In genomic region chr21:14453964-14454641, GRCh38 we compare ENCODE assay signal across 11 cellular contexts.
DNase-seq lines count a peak whose midpoint lies in the region; ATAC-seq and TF ChIP-seq lines count a peak whose summit lies in the region.
"Had no signal": no experiment of that assay in that cellular context is flagged by ENCODE, and none has a peak within 500 bp of the region (broad histone marks: within the 10 kb centered on the region; RNA-seq: fewer than 3 reads in every experiment).

No MANE protein-coding gene starts in this region.

- peak overlapping the region; percentile 19 for H3K27ac Mint-ChIP-seq in CD8-positive, alpha-beta T cell
- H3K27ac Mint-ChIP-seq in activated CD8-positive, alpha-beta T cell treated with anti-CD3 and anti-CD28 coated beads for 36 hours = peak overlapping the region; percentile 90

- no peak for ATAC-seq in CD8-positive, alpha-beta T cell
- peak; percentile 22 for ATAC-seq in GM19395 (IDR thresholded peaks at IDR 0.05; ENCODE audit: unreplicated experiment)
- peak; percentile 7 for ATAC-seq in HG03066 (IDR thresholded peaks at IDR 0.05; ENCODE audit: low read depth, unreplicated experiment)
- peak; percentile 12 for ATAC-seq in activated CD8-positive, alpha-beta T cell treated with anti-CD3 and anti-CD28 coated beads for 36 hours
- no peak for ATAC-seq in foreskin keratinocyte

- POLR2A ChIA-PET in CD8-positive, alpha-beta T cell (lab: Charles Lee) = no interaction called here
- POLR2A ChIA-PET in activated CD8-positive, alpha-beta T cell treated with anti-CD3 and anti-CD28 coated beads for 36 hours (lab: Charles Lee) = interaction anchor here (0.8 to 2.1 kb wide), 9 partner anchors 9 to 91 kb away, joined by 3 to 11 read pairs (median 4); no protein-coding TSS in a partner anchor

- peaks cover 13% of the 10 kb centered on the region for H3K4me1 Mint-ChIP-seq in CD8-positive, alpha-beta T cell (ENCODE audit: low read depth)
- peaks cover 50% of the 10 kb centered on the region for H3K4me1 Mint-ChIP-seq in activated CD8-positive, alpha-beta T cell treated with anti-CD3 and anti-CD28 coated beads for 36 hours (ENCODE audit: low read depth)

- H3K27ac ChIP-seq in CD8-positive, alpha-beta T cell (ENCODE audit: low read depth, low read length) = no peak overlapping the region
- H3K27ac ChIP-seq in foreskin keratinocyte = no peak overlapping the region
- H3K27ac ChIP-seq: BLaER1 had no signal

- H3K9me3 ChIP-seq in CD8-positive, alpha-beta T cell (ENCODE audit: low read length) = no peaks in the 10 kb centered on the region
- H3K9me3 ChIP-seq: BLaER1 had no signal

- H3K36me3 ChIP-seq in CD8-positive, alpha-beta T cell (ENCODE audit: insufficient read depth, low read length) = no peaks in the 10 kb centered on the region
- H3K36me3 ChIP-seq: BLaER1 had no signal

- no peaks in the 10 kb centered on the region for H3K27me3 Mint-ChIP-seq in CD8-positive, alpha-beta T cell (ENCODE audit: low read depth)
- peaks cover 3% of the 10 kb centered on the region for H3K27me3 Mint-ChIP-seq in activated CD8-positive, alpha-beta T cell treated with anti-CD3 and anti-CD28 coated beads for 36 hours

- H3K9me3 Mint-ChIP-seq in CD8-positive, alpha-beta T cell = no peaks in the 10 kb centered on the region
- H3K9me3 Mint-ChIP-seq in activated CD8-positive, alpha-beta T cell treated with anti-CD3 and anti-CD28 coated beads for 36 hours = no peaks in the 10 kb centered on the region

- intact Hi-C loops in CD8-positive, alpha-beta T cell (cut with DNase I, micrococcal nuclease) = no loop called here
- intact Hi-C loops in activated CD8-positive, alpha-beta T cell treated with anti-CD3 and anti-CD28 coated beads for 36 hours (cut with micrococcal nuclease) = loop anchor here (5.0 kb wide), 1 partner anchor 78 kb away; no protein-coding TSS in a partner anchor

- CTCF ChIA-PET in CD8-positive, alpha-beta T cell (lab: Charles Lee) = no interaction called here
- CTCF ChIA-PET in activated CD8-positive, alpha-beta T cell treated with anti-CD3 and anti-CD28 coated beads for 36 hours (lab: Charles Lee) = interaction anchor here (0.6 to 2.5 kb wide), 11 partner anchors 13 to 320 kb away, joined by 3 to 10 read pairs (median 3); no protein-coding TSS in a partner anchor

- no peak overlapping the region for H3K4me3 Mint-ChIP-seq in CD8-positive, alpha-beta T cell
- peak overlapping the region; percentile 37 for H3K4me3 Mint-ChIP-seq in activated CD8-positive, alpha-beta T cell treated with anti-CD3 and anti-CD28 coated beads for 36 hours

- no peak overlapping the region for H3K4me3 ChIP-seq in CD8-positive, alpha-beta T cell (ENCODE audit: low read depth, low read length)
- H3K4me3 ChIP-seq: BLaER1 had no signal

- H3K36me3 Mint-ChIP-seq in CD8-positive, alpha-beta T cell = no peaks in the 10 kb centered on the region
- no peaks in the 10 kb centered on the region for H3K36me3 Mint-ChIP-seq in activated CD8-positive, alpha-beta T cell treated with anti-CD3 and anti-CD28 coated beads for 36 hours (ENCODE audit: low read depth)

- DNase-seq in CD8-positive, alpha-beta T cell = no peak
- DNase-seq in activated CD8-positive, alpha-beta T cell treated with anti-CD3 and anti-CD28 coated beads for 36 hours = no peak
- DNase-seq in foreskin keratinocyte (no peak), DMS 273 treated with DMSO at 0.1 percent for 48 hours (lab: John Stamatoyannopoulos, UW) (no peak), pons (ENCODE audit: low spot score) (no peak)
- DNase-seq in activated effector memory CD4-positive, alpha-beta T cell treated with anti-CD3 and anti-CD28 coated beads, Interleukin-2, amount 50 U/mL, for 16 hours = no peak
- DNase-seq: activated CD4-positive, alpha-beta T cell treated with anti-CD3 and anti-CD28 coated beads for 4 hours; central memory CD4-positive, alpha-beta T cell had no signal

- H3K4me1 ChIP-seq in CD8-positive, alpha-beta T cell (ENCODE audit: insufficient read depth, low read length) = no peaks in the 10 kb centered on the region
- H3K4me1 ChIP-seq in foreskin keratinocyte = no peaks in the 10 kb centered on the region
- H3K4me1 ChIP-seq: BLaER1 had no signal

- no peak for TF ChIP-seq CTCF in CD8-positive, alpha-beta T cell (IDR thresholded peaks at IDR 0.05)
- no peak for TF ChIP-seq CTCF in activated CD8-positive, alpha-beta T cell treated with anti-CD3 and anti-CD28 coated beads for 36 hours (IDR thresholded peaks at IDR 0.05)
- no peak for TF ChIP-seq CTCF in foreskin keratinocyte (conservative IDR thresholded peaks at IDR 0.05)

- no peaks in the 10 kb centered on the region for H3K27me3 ChIP-seq in CD8-positive, alpha-beta T cell (ENCODE audit: insufficient read depth, low read length)
- H3K27me3 ChIP-seq in foreskin keratinocyte = no peaks in the 10 kb centered on the region
- H3K27me3 ChIP-seq: BLaER1 had no signal

Comparison
In these comparisons a context has a peak if more than half of its experiments do, and no peak if none do; other contexts are left out.
1. ATAC-seq: peak in GM19395 (single experiment), HG03066 (single experiment) and activated CD8-positive, alpha-beta T cell treated with anti-CD3 and anti-CD28 coated beads for 36 hours (single experiment); none in CD8-positive, alpha-beta T cell (single experiment) and foreskin keratinocyte (single experiment).